21 cellular contexts compared by ENCODE assay signal in genomic region chr2:135815269-135815668, GRCh38. TPM values are rescaled to one million over a fixed set of nuclear protein-coding genes. Genes with fewer than 3 reads are reported as not detected.
"Had no signal": no experiment of that assay in that cellular context is flagged by ENCODE, and none has a peak within 500 bp of the region (broad histone marks: within the 10 kb centered on the region; RNA-seq: fewer than 3 reads in every experiment).

No MANE protein-coding gene starts in this region.

- H3K27me3 Mint-ChIP-seq: effector memory CD8-positive, alpha-beta T cell had no signal

- H3K4me1 Mint-ChIP-seq: naive B cell had no signal

- ATAC-seq: effector memory CD8-positive, alpha-beta T cell; foreskin keratinocyte; right lobe of liver had no signal

- H3K4me3 Mint-ChIP-seq: effector memory CD8-positive, alpha-beta T cell; naive B cell; neural progenitor cell had no signal

- H3K9ac ChIP-seq: neural progenitor cell had no signal

- H3K9me3 Mint-ChIP-seq: effector memory CD8-positive, alpha-beta T cell; neural progenitor cell had no signal

- FAIRE-seq: astrocyte, bronchial epithelial cell had no signal

- H3K36me3 ChIP-seq: left ventricle myocardium inferior, neural progenitor cell, ovary, right lobe of liver, upper lobe of left lung had no signal

- H3K27ac ChIP-seq: foreskin keratinocyte, left ventricle myocardium inferior, neural progenitor cell, ovary, right lobe of liver, upper lobe of left lung had no signal

- H3K36me3 Mint-ChIP-seq: naive B cell had no signal

- H3K27ac Mint-ChIP-seq: effector memory CD8-positive, alpha-beta T cell; naive B cell; neural progenitor cell had no signal

- H3K4me1 ChIP-seq: foreskin keratinocyte, left ventricle myocardium inferior, neural progenitor cell, right lobe of liver, upper lobe of left lung had no signal

- H3K4me2 ChIP-seq: neural progenitor cell, smooth muscle cell had no signal

- DNase-seq: dermis blood vessel endothelial cell; effector memory CD8-positive, alpha-beta T cell; foreskin keratinocyte; glutamatergic neuron; hypothalamus; left ventricle myocardium inferior; naive B cell; right lobe of liver; stimulated activated naive CD4-positive, alpha-beta T cell treated with Interleukin-2 at 50 U/mL for 16 hours; SW 1271; T1000; upper lobe of left lung had no signal

- H2AFZ ChIP-seq: neural progenitor cell had no signal

- H3K4me3 ChIP-seq: left ventricle myocardium inferior, neural progenitor cell, ovary, right lobe of liver, smooth muscle cell, upper lobe of left lung had no signal

- H3K27me3 ChIP-seq: neural progenitor cell, ovary, right lobe of liver, upper lobe of left lung had no signal

- H3K9me3 ChIP-seq: ovary, right lobe of liver, upper lobe of left lung had no signal

RNA-seq across cellular contexts. Expression of gene LCT, which starts 21.7 kb away (rescaled TPM):
- total RNA-seq: astrocyte, bronchial epithelial cell, dermis blood vessel endothelial cell, foreskin keratinocyte, kidney epithelial cell, left ventricle myocardium inferior, pulmonary artery endothelial cell, SK-MEL-5, temporal lobe had no signal
- polyA plus RNA-seq: foreskin keratinocyte, ovary, smooth muscle cell had no signal
